In genomic region chr19:1269065-1269477, GRCh38 we compare ENCODE assay signal across 8 cellular contexts. TPM values are rescaled to one million over a fixed set of nuclear protein-coding genes. Genes with fewer than 3 reads are reported as not detected.
DNase-seq lines count a peak whose midpoint lies in the region; ATAC-seq, FAIRE-seq and TF ChIP-seq lines count a peak whose summit lies in the region.

TSS of gene CIRBP (plus strand) at chr19:1269332. CDS start at chr19:1270934, 1,602 bp downstream.

- TF ChIP-seq CTCF in AG04450 (IDR thresholded peaks at IDR 0.05; ENCODE audit: low read depth, low read length) (no peak), WTC11 (IDR thresholded peaks at IDR 0.05) (no peak), bronchial epithelial cell (IDR thresholded peaks at IDR 0.05; ENCODE audit: insufficient read depth, low read length, severe bottlenecking) (no peak)

- H3K4me3 ChIP-seq in AG04450 (ENCODE audit: low read depth, low read length) (peak within 1 kb of the TSS; percentile 94), bronchial epithelial cell (ENCODE audit: low read depth, low read length) (peak within 1 kb of the TSS; percentile 46)

- peaks cover 4% of the 10 kb centered on the region; the same call in 1 of the 2 replicates for H3K9me3 ChIP-seq in AG04450 (ENCODE audit: control insufficient read depth, insufficient read depth, low read length)

- POLR2A ChIA-PET in AG04450 (lab: Yijun Ruan, JAX) (interaction anchor here (0.5 to 7.1 kb wide), 51 partner anchors 9 to 596 kb away, joined by 3 to 241 read pairs (median 5); partner anchors contain the start of genes ABCA7, ATP5F1D, CNN2 and DAZAP1), WTC11 (lab: Charles Lee) (interaction anchor here (0.5 to 2.8 kb wide), 24 partner anchors 9 to 298 kb away, joined by 3 to 37 read pairs (median 4); partner anchors contain the start of gene ATP5F1D)

- H3K27me3 ChIP-seq in AG04450 (ENCODE audit: control insufficient read depth, insufficient read depth, low read length) (no peaks in the 10 kb centered on the region), bronchial epithelial cell (ENCODE audit: control insufficient read depth, insufficient read depth, low read length) (no peaks in the 10 kb centered on the region)

- H3K36me3 ChIP-seq in bronchial epithelial cell (ENCODE audit: control insufficient read depth, insufficient read depth, low read length), result peaks cover 26% of the 10 kb centered on the region

- H3K36me3 Mint-ChIP-seq in WTC11, result peaks cover 41% of the 10 kb centered on the region
- peaks cover 13 to 31% (median 14%) of the 10 kb centered on the region in 3 donors for H3K36me3 Mint-ChIP-seq in immature natural killer cell

- H3K27ac Mint-ChIP-seq in WTC11, result peak within 1 kb of the TSS; percentile 97
- H3K27ac Mint-ChIP-seq in immature natural killer cell, result peak within 1 kb of the TSS; percentile 90 to 97 (median 94)

- DNase-seq in AG04450 (ENCODE audit: low read depth, low spot score), result peak; percentile 98
- peak; percentile 98 for DNase-seq in NCI-H345 (lab: John Stamatoyannopoulos, UW)
- DNase-seq in WTC11 (ENCODE audit: low spot score), result peak; percentile 100
- DNase-seq in bronchial epithelial cell (ENCODE audit: low read depth), result peak; percentile 91
- peak; percentile 100 for DNase-seq in immature natural killer cell
- peak; percentile 97 for DNase-seq in smooth muscle cell of the brain vasculature (ENCODE audit: low read depth, low spot score)

- H3K27ac ChIP-seq in AG04450 (ENCODE audit: low read depth, low read length), result peak within 1 kb of the TSS; percentile 94

- H3K4me3 Mint-ChIP-seq in WTC11 (peak within 1 kb of the TSS; percentile 79), immature natural killer cell (peak within 1 kb of the TSS; percentile 83 to 89 (median 85))

- no peaks in the 10 kb centered on the region for H3K9me3 Mint-ChIP-seq in WTC11
- H3K9me3 Mint-ChIP-seq in immature natural killer cell, result no peaks in the 10 kb centered on the region

- H3K27me3 Mint-ChIP-seq in WTC11 (ENCODE audit: low read depth) (peaks cover 7% of the 10 kb centered on the region), immature natural killer cell (ENCODE audit: low read depth in 3 of 3) (peaks cover 32 to 52% (median 42%) of the 10 kb centered on the region in 3 donors)

- FAIRE-seq in bronchial epithelial cell (lab: Jason Lieb, UNC), result no peak

- CTCF ChIA-PET in AG04450 (lab: Charles Lee), result interaction anchor here (5.0 kb wide), 1 partner anchor 25 kb away, joined by 224 read pairs; the partner anchor contains the start of gene ATP5F1D
- CTCF ChIA-PET in WTC11 (lab: Charles Lee), result interaction anchor here (0.8 to 15.6 kb wide), 13 partner anchors 10 to 204 kb away, joined by 3 to 648 read pairs (median 3); partner anchors contain the start of genes ATP5F1D and MIDN

- ATAC-seq in GM18909 (IDR thresholded peaks at IDR 0.05; ENCODE audit: poor library complexity, unreplicated experiment), result peak; percentile 64
- peak; percentile 66 for ATAC-seq in HG03175 (IDR thresholded peaks at IDR 0.05; ENCODE audit: unreplicated experiment)
- peak; percentile 74 for ATAC-seq in WTC11

- H3K4me1 Mint-ChIP-seq in WTC11 (peaks cover 60% of the 10 kb centered on the region), immature natural killer cell (peaks cover 64 to 72% of the 10 kb centered on the region in 2 donors)

TF ChIP-seq in WTC11, 78 proteins besides CTCF, POLR2A, EP300 and RAD21 (continues in another document):
- TF ChIP-seq NR1H2 (CRISPR knock-in tag; IDR thresholded peaks at IDR 0.05) (no peak), CREB1 (CRISPR knock-in tag; IDR thresholded peaks at IDR 0.05) (0 out of 2 replicates have a peak, but pooled peaks have one; percentile 53), USF2 (CRISPR knock-in tag; IDR thresholded peaks at IDR 0.05) (0 out of 2 replicates have a peak, but pooled peaks have one; percentile 29), FOXK1 (CRISPR knock-in tag; IDR thresholded peaks at IDR 0.05) (no peak; the same call in 1 of the 2 replicates), JUN (CRISPR knock-in tag; IDR thresholded peaks at IDR 0.05) (peak; percentile 66; the same call in 1 of the 2 replicates), RORB (CRISPR knock-in tag; IDR thresholded peaks at IDR 0.05) (no peak; the same call in 1 of the 2 replicates), FOXP1 (CRISPR knock-in tag; IDR thresholded peaks at IDR 0.05; ENCODE audit: borderline replicate concordance) (peak; percentile 16; the same call in 1 of the 2 replicates), ETV6 (CRISPR knock-in tag; IDR thresholded peaks at IDR 0.05) (no peak), ZNF138 (CRISPR knock-in tag; conservative IDR thresholded peaks at IDR 0.05) (no peak), GABPB1 (CRISPR knock-in tag; IDR thresholded peaks at IDR 0.05) (peak; percentile 18; the same call in 1 of the 2 replicates), TEAD4 (CRISPR knock-in tag; IDR thresholded peaks at IDR 0.05) (peak; percentile 46; the same call in 1 of the 2 replicates), SMAD4 (CRISPR knock-in tag; IDR thresholded peaks at IDR 0.05) (peak; percentile 12; the same call in 1 of the 2 replicates), PRRX2 (CRISPR knock-in tag; IDR thresholded peaks at IDR 0.05) (0 out of 2 replicates have a peak, but pooled peaks have one; percentile 20), TP53 (CRISPR knock-in tag; IDR thresholded peaks at IDR 0.05) (no peak), ZNF219 (CRISPR knock-in tag; IDR thresholded peaks at IDR 0.05; ENCODE audit: borderline replicate concordance) (peak; percentile 76; the same call in 1 of the 2 replicates), SP1 (CRISPR knock-in tag; conservative IDR thresholded peaks at IDR 0.05) (peak; percentile 86), NFYB (CRISPR knock-in tag; conservative IDR thresholded peaks at IDR 0.05; ENCODE audit: low read depth) (peak; percentile 49; the same call in 1 of the 2 replicates), CREM (CRISPR knock-in tag; IDR thresholded peaks at IDR 0.05) (peak; percentile 76; the same call in 1 of the 2 replicates)
- TF ChIP-seq, protein P1, sequence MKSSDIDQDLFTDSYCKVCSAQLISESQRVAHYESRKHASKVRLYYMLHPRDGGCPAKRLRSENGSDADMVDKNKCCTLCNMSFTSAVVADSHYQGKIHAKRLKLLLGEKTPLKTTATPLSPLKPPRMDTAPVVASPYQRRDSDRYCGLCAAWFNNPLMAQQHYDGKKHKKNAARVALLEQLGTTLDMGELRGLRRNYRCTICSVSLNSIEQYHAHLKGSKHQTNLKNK (CRISPR knock-in tag; IDR thresholded peaks at IDR 0.05), result no peak; the same call in 1 of the 2 replicates
- TF ChIP-seq, protein P2, sequence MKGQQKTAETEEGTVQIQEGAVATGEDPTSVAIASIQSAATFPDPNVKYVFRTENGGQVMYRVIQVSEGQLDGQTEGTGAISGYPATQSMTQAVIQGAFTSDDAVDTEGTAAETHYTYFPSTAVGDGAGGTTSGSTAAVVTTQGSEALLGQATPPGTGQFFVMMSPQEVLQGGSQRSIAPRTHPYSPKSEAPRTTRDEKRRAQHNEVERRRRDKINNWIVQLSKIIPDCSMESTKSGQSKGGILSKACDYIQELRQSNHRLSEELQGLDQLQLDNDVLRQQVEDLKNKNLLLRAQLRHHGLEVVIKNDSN (CRISPR knock-in tag; IDR thresholded peaks at IDR 0.05), result peak; percentile 4; the same call in 1 of the 2 replicates
- TF ChIP-seq, protein P3, sequence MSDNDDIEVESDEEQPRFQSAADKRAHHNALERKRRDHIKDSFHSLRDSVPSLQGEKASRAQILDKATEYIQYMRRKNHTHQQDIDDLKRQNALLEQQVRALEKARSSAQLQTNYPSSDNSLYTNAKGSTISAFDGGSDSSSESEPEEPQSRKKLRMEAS (CRISPR knock-in tag; IDR thresholded peaks at IDR 0.05), result 0 out of 2 replicates have a peak, but pooled peaks have one; percentile 0
- TF ChIP-seq, protein P4, sequence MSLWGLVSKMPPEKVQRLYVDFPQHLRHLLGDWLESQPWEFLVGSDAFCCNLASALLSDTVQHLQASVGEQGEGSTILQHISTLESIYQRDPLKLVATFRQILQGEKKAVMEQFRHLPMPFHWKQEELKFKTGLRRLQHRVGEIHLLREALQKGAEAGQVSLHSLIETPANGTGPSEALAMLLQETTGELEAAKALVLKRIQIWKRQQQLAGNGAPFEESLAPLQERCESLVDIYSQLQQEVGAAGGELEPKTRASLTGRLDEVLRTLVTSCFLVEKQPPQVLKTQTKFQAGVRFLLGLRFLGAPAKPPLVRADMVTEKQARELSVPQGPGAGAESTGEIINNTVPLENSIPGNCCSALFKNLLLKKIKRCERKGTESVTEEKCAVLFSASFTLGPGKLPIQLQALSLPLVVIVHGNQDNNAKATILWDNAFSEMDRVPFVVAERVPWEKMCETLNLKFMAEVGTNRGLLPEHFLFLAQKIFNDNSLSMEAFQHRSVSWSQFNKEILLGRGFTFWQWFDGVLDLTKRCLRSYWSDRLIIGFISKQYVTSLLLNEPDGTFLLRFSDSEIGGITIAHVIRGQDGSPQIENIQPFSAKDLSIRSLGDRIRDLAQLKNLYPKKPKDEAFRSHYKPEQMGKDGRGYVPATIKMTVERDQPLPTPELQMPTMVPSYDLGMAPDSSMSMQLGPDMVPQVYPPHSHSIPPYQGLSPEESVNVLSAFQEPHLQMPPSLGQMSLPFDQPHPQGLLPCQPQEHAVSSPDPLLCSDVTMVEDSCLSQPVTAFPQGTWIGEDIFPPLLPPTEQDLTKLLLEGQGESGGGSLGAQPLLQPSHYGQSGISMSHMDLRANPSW (CRISPR knock-in tag; conservative IDR thresholded peaks at IDR 0.05; ENCODE audit: low read depth), result no peak

RNA-seq across cellular contexts. Expression of gene CIRBP, which starts in this region (rescaled TPM):
- polyA plus RNA-seq in AG04450 (2011; rRNA removed) (269 and 274 TPM in 2 replicates), immature natural killer cell (100 to 1,000 TPM; 146 to 246 (median 197) TPM)
- 121 and 143 TPM in 2 replicates for polyA minus RNA-seq in AG04450 (2011; rRNA and poly(A)+ RNA removed)
- total RNA-seq in WTC11 (2021) (256 to 298 TPM (median 256 TPM) in 3 replicates), bronchial epithelial cell (317 and 370 TPM in 2 replicates)

Comparison
In these comparisons a context has a peak if more than half of its experiments do, and no peak if none do; other contexts are left out.
1. Peak in every context shown above with its lines: DNase-seq, ATAC-seq, H3K4me3 ChIP-seq and H3K27ac ChIP-seq.